22 cellular contexts compared by ENCODE assay signal in the genomic region with DNA sequence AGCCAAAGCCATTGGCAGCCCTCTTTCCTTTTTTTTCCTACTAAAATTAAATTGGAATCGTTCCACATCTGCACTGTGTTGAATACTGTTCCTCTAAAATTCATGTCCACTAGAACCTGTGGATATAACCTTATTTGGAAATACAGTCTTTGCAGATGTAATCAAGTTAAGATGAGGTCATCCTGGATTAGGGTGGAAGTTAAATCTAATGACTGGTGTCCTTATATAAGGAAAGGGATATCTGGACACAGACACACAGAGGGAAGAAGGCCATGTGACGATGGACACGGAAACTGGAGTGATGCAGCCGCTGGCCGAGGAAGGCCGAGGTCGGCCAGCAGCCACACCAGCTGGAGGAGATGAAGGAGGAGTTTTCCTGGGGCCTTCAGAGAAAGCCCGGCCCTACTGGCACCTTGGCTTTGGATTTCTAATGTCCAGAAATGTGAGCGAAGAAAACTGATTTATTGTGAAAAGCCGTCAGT. TPM values are rescaled to one million over a fixed set of nuclear protein-coding genes. Genes with fewer than 3 reads are reported as not detected.
DNase-seq lines count a peak whose midpoint lies in the region; ATAC-seq, FAIRE-seq and TF ChIP-seq lines count a peak whose summit lies in the region.
"Had no signal": no experiment of that assay in that cellular context is flagged by ENCODE, and none has a peak within 500 bp of the region (broad histone marks: within the 10 kb centered on the region; RNA-seq: fewer than 3 reads in every experiment).

No MANE protein-coding gene starts in this region.

- no peak overlapping the region for H3K14ac ChIP-seq in mesenchymal stem cell (ENCODE audit: low read length in 2 of 2)

- H3K36me3 ChIP-seq in mesenchymal stem cell (ENCODE audit: control insufficient read depth in 1 of 2, insufficient read depth in 2 of 2, low read depth in 1 of 2, low read length in 2 of 2) (peaks cover 0 to 3% of the 10 kb centered on the region in 2 experiments), aorta (ENCODE audit: control insufficient read depth in 1 of 2, insufficient read depth in 2 of 2, low read length in 1 of 2) (no peaks in the 10 kb centered on the region)
- H3K36me3 ChIP-seq: BLaER1 treated with 17β-estradiol and CSF1 and Interleukin-3, amounts not matched to agents 10 nM and 100 nM; cardiac muscle cell had no signal

- H2BK12ac ChIP-seq in mesenchymal stem cell (ENCODE audit: low read length in 2 of 2), result no peak overlapping the region

- H3K4me1 ChIP-seq in mesenchymal stem cell (ENCODE audit: control insufficient read depth, insufficient read depth, low read depth, low read length) (peaks cover 4% of the 10 kb centered on the region), aorta (ENCODE audit: control insufficient read depth in 1 of 2, insufficient read depth in 2 of 2, low read length in 2 of 2) (no peaks in the 10 kb centered on the region)

- H3K79me1 ChIP-seq in mesenchymal stem cell (replicated peaks; ENCODE audit: low read length, poor library complexity, severe bottlenecking), result no peaks in the 10 kb centered on the region

- H3K9ac ChIP-seq in mesenchymal stem cell (ENCODE audit: low read length), result peak overlapping the region; percentile 39
- H3K9ac ChIP-seq: BLaER1 treated with 17β-estradiol and CSF1 and Interleukin-3, amounts not matched to agents 10 nM and 100 nM; GM23248 had no signal

- H2BK120ac ChIP-seq in mesenchymal stem cell (ENCODE audit: low read depth, low read length), result no peak overlapping the region

- no peak overlapping the region for H3K4ac ChIP-seq in mesenchymal stem cell (ENCODE audit: low read depth in 1 of 2, low read length in 2 of 2)

- no peak overlapping the region for H3K23ac ChIP-seq in mesenchymal stem cell (ENCODE audit: low read length in 2 of 2)

- no peak overlapping the region for H3K4me2 ChIP-seq in mesenchymal stem cell (ENCODE audit: low read length, poor library complexity, severe bottlenecking)
- H3K4me2 ChIP-seq: BLaER1 treated with 17β-estradiol and CSF1 and Interleukin-3, amounts not matched to agents 10 nM and 100 nM; PC-9 had no signal

- H3K27me3 ChIP-seq in mesenchymal stem cell (ENCODE audit: control insufficient read depth in 1 of 2, insufficient read depth in 1 of 2, low read length in 2 of 2) (peaks cover 0 to 15% of the 10 kb centered on the region in 2 experiments), aorta (ENCODE audit: control insufficient read depth in 1 of 2, insufficient read depth in 2 of 2, low read length in 1 of 2) (no peaks in the 10 kb centered on the region)
- H3K27me3 ChIP-seq: BLaER1 treated with 17β-estradiol and CSF1 and Interleukin-3, amounts not matched to agents 10 nM and 100 nM; cardiac muscle cell; tibial artery had no signal

- TF ChIP-seq CTCF in fibroblast of villous mesenchyme (IDR thresholded peaks at IDR 0.05; ENCODE audit: insufficient read depth, low read depth, low read length), result no peak

- FAIRE-seq in GM12892 (lab: Jason Lieb, UNC), result no peak

- 91% methylated on average over 9 of the region's 10 CpGs for WGBS in mesenchymal stem cell
- 7 to 10% methylated on average over 10 of the region's 10 CpGs for WGBS in aorta, 2 donors

- no peak overlapping the region for H2BK15ac ChIP-seq in mesenchymal stem cell (ENCODE audit: low read depth, poor library complexity, severe bottlenecking)

- no peak overlapping the region for H4K91ac ChIP-seq in mesenchymal stem cell (ENCODE audit: low read length)

- no peak overlapping the region for H3K27ac ChIP-seq in mesenchymal stem cell (ENCODE audit: low read length, poor library complexity, severe bottlenecking)
- H3K27ac ChIP-seq in aorta (ENCODE audit: low read depth in 1 of 2, low read length in 2 of 2), result peak overlapping the region; percentile 0 to 36
- H3K27ac ChIP-seq: BLaER1 treated with 17β-estradiol and CSF1 and Interleukin-3, amounts not matched to agents 10 nM and 100 nM; cardiac muscle cell; GM23248; PC-9 had no signal

- DNase-seq in NCI-H2029 (lab: John Stamatoyannopoulos, UW) (peak; percentile 12), NCI-H2029 treated with DMSO at 0.1 percent for 48 hours (lab: John Stamatoyannopoulos, UW) (no peak), fibroblast of villous mesenchyme (ENCODE audit: low read depth) (peak; percentile 10), mesenchymal stem cell (no peak), aorta (peak in 1 of 2 donors; percentile 58), GM12892 (ENCODE audit: insufficient read length) (no peak), kidney glomerular epithelial cell (lab: John Stamatoyannopoulos, UW) (no peak), cerebellar nuclear complex (lab: John Stamatoyannopoulos, UW) (no peak)
- DNase-seq: 8988T; activated CD4-positive, alpha-beta T cell treated with anti-CD3 and anti-CD28 coated beads, Interleukin-2, amount 50 U/mL, for 48 hours; activated T-cell treated with anti-CD3 and anti-CD28 coated beads, Interleukin-2, amount 50 U/mL, for 24 hours; effector CD4-positive, alpha-beta T cell; GM23248; left colon; NCI-H1105; NCI-H2171; PC-9 had no signal

- intact Hi-C loops in aorta (cut with DNase I), result no loop called here

- H2AFZ ChIP-seq in mesenchymal stem cell (ENCODE audit: low read depth, low read length), result no peak overlapping the region
- H2AFZ ChIP-seq: GM23248, PC-9 had no signal

- H4K8ac ChIP-seq in mesenchymal stem cell (ENCODE audit: low read length), result no peak overlapping the region

- H3K9me3 ChIP-seq in mesenchymal stem cell (ENCODE audit: control insufficient read depth, low read length) (peaks cover 5% of the 10 kb centered on the region), aorta (ENCODE audit: control insufficient read depth, low read length) (no peaks in the 10 kb centered on the region)
- H3K9me3 ChIP-seq: BLaER1 treated with 17β-estradiol and CSF1 and Interleukin-3, amounts not matched to agents 10 nM and 100 nM; tibial artery had no signal

- no peak overlapping the region for H3K4me3 ChIP-seq in fibroblast of villous mesenchyme (ENCODE audit: low read depth, low read length)
- no peak overlapping the region for H3K4me3 ChIP-seq in mesenchymal stem cell (ENCODE audit: insufficient read depth in 1 of 2, low read depth in 1 of 2, low read length in 2 of 2)
- H3K4me3 ChIP-seq in aorta (ENCODE audit: low read length in 2 of 2), result no peak overlapping the region
- H3K4me3 ChIP-seq: BLaER1 treated with 17β-estradiol and CSF1 and Interleukin-3, amounts not matched to agents 10 nM and 100 nM; cardiac muscle cell; GM23248; PC-9; tibial artery had no signal

- no peak overlapping the region for H2AK5ac ChIP-seq in mesenchymal stem cell (ENCODE audit: low read length, severe bottlenecking)

- no peak for TF ChIP-seq POLR2A in GM12892 (IDR thresholded peaks at IDR 0.05; ENCODE audit: low read depth, low read length)

- no peak overlapping the region for H2BK5ac ChIP-seq in mesenchymal stem cell (ENCODE audit: low read depth, low read length, poor library complexity, severe bottlenecking)

- ATAC-seq in aorta (ENCODE audit: low FRiP score), result peak; percentile 65
- ATAC-seq: activated naive CD4-positive, alpha-beta T cell treated with anti-CD3 and anti-CD28 coated beads, Interleukin-2, amount 50 U/mL, for 72 hours; left colon had no signal

- no peak overlapping the region for H3K18ac ChIP-seq in mesenchymal stem cell (ENCODE audit: low read depth in 1 of 2, low read length in 2 of 2)

RNA-seq across cellular contexts. Expression of a gene that starts 49.4 kb away (rescaled TPM):
- total RNA-seq in fibroblast of villous mesenchyme (0.32 and 1.3 TPM in 2 replicates), aorta (10 to 100 TPM; 10.3 to 10.9 TPM)
- polyA plus RNA-seq in mesenchymal stem cell (2013, experiment 1 of 2), result 0.06 TPM
- 0.04 TPM for polyA plus RNA-seq in mesenchymal stem cell (2013, experiment 2 of 2)
- polyA plus RNA-seq in aorta, result under 1 TPM; 0.43 to 0.75 TPM
- polyA plus RNA-seq in GM12892 (2012; ENCODE audit: missing spikeins), result not detected
- total RNA-seq: myocyte, PC-9 had no signal
- polyA plus RNA-seq: GM23248 had no signal

Comparison
In these comparisons a context has a peak if more than half of its experiments do, and no peak if none do; other contexts are left out.
1. DNase-seq: peak in NCI-H2029 (single experiment) and fibroblast of villous mesenchyme (single experiment); none in NCI-H2029 treated with DMSO at 0.1 percent for 48 hours (single experiment), mesenchymal stem cell (single experiment), GM12892 (single experiment), kidney glomerular epithelial cell (single experiment) and cerebellar nuclear complex (0 of 2).